ENCODE assay signal across 1 cellular context in genomic region chr11:96275807-96276594, GRCh38.
TF ChIP-seq lines count a peak whose summit lies in the region.

No MANE protein-coding gene starts in this region.

TF ChIP-seq in K562, 482 proteins besides CTCF, POLR2A, EP300 and RAD21:
- TF ChIP-seq ARID4B (CRISPR knock-in tag; IDR thresholded peaks at IDR 0.05), result no peak
- peak; percentile 61 for TF ChIP-seq TCF3 (CRISPR knock-in tag; IDR thresholded peaks at IDR 0.05)
- 0 out of 2 replicates have a peak, but pooled peaks have one; percentile 11 for TF ChIP-seq C11orf30 (IDR thresholded peaks at IDR 0.05; ENCODE audit: low read depth)
- TF ChIP-seq RB1 (IDR thresholded peaks at IDR 0.05; ENCODE audit: low read depth), result no peak
- no peak for TF ChIP-seq FIP1L1 (IDR thresholded peaks at IDR 0.05; ENCODE audit: low read depth, low read length, poor library complexity, severe bottlenecking)
- no peak for TF ChIP-seq ZNF431 (CRISPR knock-in tag; IDR thresholded peaks at IDR 0.05)
- peak; percentile 61 for TF ChIP-seq CBFA2T3 (IDR thresholded peaks at IDR 0.05)
- no peak for TF ChIP-seq BRCA1 (IDR thresholded peaks at IDR 0.05)
- no peak for TF ChIP-seq BRCA1 (CRISPR knock-in tag; IDR thresholded peaks at IDR 0.05)
- 0 out of 2 replicates have a peak, but pooled peaks have one; percentile 37 for TF ChIP-seq ARID1B (IDR thresholded peaks at IDR 0.05)
- no peak for TF ChIP-seq CSDE1 (IDR thresholded peaks at IDR 0.05)
- no peak for TF ChIP-seq ZC3H11A (IDR thresholded peaks at IDR 0.05; ENCODE audit: low read depth, low read length)
- TF ChIP-seq ZNF586 (CRISPR knock-in tag; conservative IDR thresholded peaks at IDR 0.05), result no peak
- TF ChIP-seq, protein P1, sequence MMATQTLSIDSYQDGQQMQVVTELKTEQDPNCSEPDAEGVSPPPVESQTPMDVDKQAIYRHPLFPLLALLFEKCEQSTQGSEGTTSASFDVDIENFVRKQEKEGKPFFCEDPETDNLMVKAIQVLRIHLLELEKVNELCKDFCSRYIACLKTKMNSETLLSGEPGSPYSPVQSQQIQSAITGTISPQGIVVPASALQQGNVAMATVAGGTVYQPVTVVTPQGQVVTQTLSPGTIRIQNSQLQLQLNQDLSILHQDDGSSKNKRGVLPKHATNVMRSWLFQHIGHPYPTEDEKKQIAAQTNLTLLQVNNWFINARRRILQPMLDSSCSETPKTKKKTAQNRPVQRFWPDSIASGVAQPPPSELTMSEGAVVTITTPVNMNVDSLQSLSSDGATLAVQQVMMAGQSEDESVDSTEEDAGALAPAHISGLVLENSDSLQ (IDR thresholded peaks at IDR 0.05), result peak; percentile 10; the same call in 1 of the 2 replicates
- no peak for TF ChIP-seq JUNB (CRISPR knock-in tag; conservative IDR thresholded peaks at IDR 0.05)
- 0 out of 2 replicates have a peak, but pooled peaks have one; percentile 20 for TF ChIP-seq DPF2 (IDR thresholded peaks at IDR 0.05)
- TF ChIP-seq TFAM (CRISPR knock-in tag; conservative IDR thresholded peaks at IDR 0.05), result no peak
- TF ChIP-seq EZH2 (IDR thresholded peaks at IDR 0.05; ENCODE audit: borderline replicate concordance, low read depth, low read length), result no peak
- no peak for TF ChIP-seq RBBP5 (IDR thresholded peaks at IDR 0.05; ENCODE audit: borderline replicate concordance, insufficient read depth, low read length, poor library complexity, severe bottlenecking)
- 0 out of 2 replicates have a peak, but pooled peaks have one; percentile 10 for TF ChIP-seq CBFA2T2 (conservative IDR thresholded peaks at IDR 0.05)
- TF ChIP-seq KLF16 (IDR thresholded peaks at IDR 0.05), result no peak
TF ChIP-seq in K562: peak in this region for 7.
